1 cellular context compared by ENCODE assay signal in the genomic region with DNA sequence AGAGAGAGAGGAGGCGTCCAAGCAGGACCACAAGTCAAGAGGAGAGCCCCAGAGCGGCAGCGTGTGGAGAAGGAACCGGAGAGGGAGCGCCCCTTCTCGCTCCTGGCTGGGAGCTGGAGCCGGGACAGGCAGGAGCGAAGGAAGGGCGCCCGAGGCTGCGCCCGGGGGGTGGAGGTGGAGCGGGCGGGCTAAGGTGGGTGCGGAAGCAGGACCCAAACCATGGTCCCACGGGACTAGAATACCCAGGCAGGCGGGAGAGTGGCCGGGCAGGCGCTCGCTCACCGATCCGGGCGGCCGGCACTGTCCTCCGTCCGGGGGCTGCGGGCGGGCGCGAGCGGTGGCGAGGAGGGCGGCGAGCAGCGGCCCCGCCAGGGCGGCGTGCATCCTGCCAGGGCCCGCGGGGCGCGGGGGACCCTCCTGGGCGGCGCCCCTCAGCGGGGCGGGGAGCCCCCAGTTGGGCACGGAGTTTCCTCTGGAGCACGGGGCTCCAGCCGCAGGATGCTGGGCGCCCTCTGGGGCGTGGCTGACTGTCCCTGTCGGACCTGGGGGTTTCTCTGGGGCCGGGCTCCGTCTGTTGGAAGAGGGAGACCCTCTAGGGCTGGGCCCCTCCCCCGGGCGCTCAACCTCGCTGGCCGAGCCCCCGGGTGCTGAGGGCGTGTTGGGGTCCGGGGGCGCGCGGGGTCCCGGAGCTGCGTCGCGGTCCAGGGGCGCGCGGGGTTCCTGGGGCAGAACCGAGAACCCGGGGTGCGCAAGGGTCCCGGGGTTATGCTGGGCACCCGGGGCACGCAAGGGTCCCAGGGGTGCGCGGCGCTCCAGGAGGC.
TF ChIP-seq lines count a peak whose summit lies in the region.

No MANE protein-coding gene starts in this region.

TF ChIP-seq in A549, 52 proteins besides CTCF, POLR2A, EP300 and RAD21 (continued from another document):
- no peak for TF ChIP-seq ATOH8 (CRISPR knock-in tag; IDR thresholded peaks at IDR 0.05; ENCODE audit: low read depth)
- TF ChIP-seq, protein P1, sequence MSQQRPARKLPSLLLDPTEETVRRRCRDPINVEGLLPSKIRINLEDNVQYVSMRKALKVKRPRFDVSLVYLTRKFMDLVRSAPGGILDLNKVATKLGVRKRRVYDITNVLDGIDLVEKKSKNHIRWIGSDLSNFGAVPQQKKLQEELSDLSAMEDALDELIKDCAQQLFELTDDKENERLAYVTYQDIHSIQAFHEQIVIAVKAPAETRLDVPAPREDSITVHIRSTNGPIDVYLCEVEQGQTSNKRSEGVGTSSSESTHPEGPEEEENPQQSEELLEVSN (IDR thresholded peaks at IDR 0.05; ENCODE audit: borderline replicate concordance, low read depth), result no peak
TF ChIP-seq in A549: peak in this region for 0.
